ENCODE assay signal across 9 cellular contexts in genomic region chr2:53740170-53740569, GRCh38. TPM values are rescaled to one million over a fixed set of nuclear protein-coding genes. Genes with fewer than 3 reads are reported as not detected.
DNase-seq lines count a peak whose midpoint lies in the region; ATAC-seq and TF ChIP-seq lines count a peak whose summit lies in the region.
"Had no signal": no experiment of that assay in that cellular context is flagged by ENCODE, and none has a peak within 500 bp of the region (broad histone marks: within the 10 kb centered on the region; RNA-seq: fewer than 3 reads in every experiment).

No MANE protein-coding gene starts in this region.

- no peaks in the 10 kb centered on the region for H3K9me3 ChIP-seq in breast epithelium
- no peaks in the 10 kb centered on the region for H3K9me3 ChIP-seq in OCI-LY3 (ENCODE audit: insufficient read depth, low read length)
- H3K9me3 ChIP-seq in esophagus muscularis mucosa, result no peaks in the 10 kb centered on the region
- H3K9me3 ChIP-seq: testis had no signal

- TF ChIP-seq POLR2A in breast epithelium (IDR thresholded peaks at IDR 0.05), result no peak
- TF ChIP-seq POLR2A in esophagus muscularis mucosa (IDR thresholded peaks at IDR 0.05; ENCODE audit: low read depth), result no peak

- H2AFZ ChIP-seq in OCI-LY3 (ENCODE audit: low read depth, low read length), result no peak overlapping the region

- H3K27ac Mint-ChIP-seq in MCF 10A (ENCODE audit: low read depth, unreplicated experiment) (no peak overlapping the region), type B pancreatic cell (no peak overlapping the region)
- H3K27ac Mint-ChIP-seq in effector memory CD8-positive, alpha-beta T cell, result no peak overlapping the region

- H3K79me2 ChIP-seq in OCI-LY3 (ENCODE audit: low read length), result no peaks in the 10 kb centered on the region

- TF ChIP-seq CTCF in MCF 10A (IDR thresholded peaks at IDR 0.05; ENCODE audit: unreplicated experiment) (peak; percentile 54), breast epithelium (IDR thresholded peaks at IDR 0.05) (no peak), OCI-LY3 (IDR thresholded peaks at IDR 0.05; ENCODE audit: low read depth, low read length) (peak; percentile 57), esophagus muscularis mucosa (IDR thresholded peaks at IDR 0.05) (peak; percentile 28 to 33 (median 28)), type B pancreatic cell (conservative IDR thresholded peaks at IDR 0.05) (peak; percentile 69)

- TF ChIP-seq EP300 in esophagus muscularis mucosa (IDR thresholded peaks at IDR 0.05), result no peak

- H3K27me3 Mint-ChIP-seq in MCF 10A (ENCODE audit: insufficient read depth, unreplicated experiment), result no peaks in the 10 kb centered on the region
- H3K27me3 Mint-ChIP-seq in type B pancreatic cell, result no peaks in the 10 kb centered on the region
- H3K27me3 Mint-ChIP-seq in effector memory CD8-positive, alpha-beta T cell, result no peaks in the 10 kb centered on the region

- CTCF ChIA-PET in MCF 10A (lab: Yijun Ruan, JAX), result interaction anchor here (0.6 to 2.7 kb wide), 7 partner anchors 36 to 1733 kb away, joined by 3 to 9 read pairs (median 3); no protein-coding TSS in a partner anchor

- H3K4me1 Mint-ChIP-seq in MCF 10A (ENCODE audit: insufficient read depth, unreplicated experiment) (peaks cover 7% of the 10 kb centered on the region), type B pancreatic cell (ENCODE audit: unreplicated experiment) (no peaks in the 10 kb centered on the region)
- peaks cover 9 to 16% of the 10 kb centered on the region in 2 donors for H3K4me1 Mint-ChIP-seq in effector memory CD8-positive, alpha-beta T cell (ENCODE audit: low read depth in 2 of 2)

- POLR2A ChIA-PET in MCF 10A (lab: Yijun Ruan, JAX), result no interaction called here

- no peaks in the 10 kb centered on the region for H3K36me3 ChIP-seq in breast epithelium
- peaks cover 8% of the 10 kb centered on the region for H3K36me3 ChIP-seq in OCI-LY3 (replicated peaks; ENCODE audit: low read depth, low read length)
- H3K36me3 ChIP-seq in esophagus muscularis mucosa, result no peaks in the 10 kb centered on the region

- BruUV-seq in MCF 10A (replicated peaks; lab: Mats Ljungman, UMichigan), result no TSS peak

- H3K4me1 ChIP-seq in breast epithelium (no peaks in the 10 kb centered on the region), OCI-LY3 (ENCODE audit: low read length) (peaks cover 24% of the 10 kb centered on the region), esophagus muscularis mucosa (peaks cover 0 to 8% (median 0%) of the 10 kb centered on the region in 4 donors)
- H3K4me1 ChIP-seq: testis had no signal

- ATAC-seq in effector memory CD8-positive, alpha-beta T cell (replicated peaks), result no peak
- no peak for ATAC-seq in activated CD4-positive, CD25-positive, alpha-beta regulatory T cell treated with anti-CD3 and anti-CD28 coated beads, Interleukin-2, amount 50 U/mL, for 24 hours

- intact Hi-C loops in MCF 10A (cut with micrococcal nuclease) (loop anchor here (1.0 to 5.0 kb wide), 2 partner anchors 317 to 538 kb away; no protein-coding TSS in a partner anchor), breast epithelium (cut with DNase I; ENCODE audit: low total_unique reads) (no loop called here), esophagus muscularis mucosa (cut with DNase I) (no loop called here)

- H3K4me3 Mint-ChIP-seq in MCF 10A (ENCODE audit: unreplicated experiment) (no peak overlapping the region), type B pancreatic cell (no peak overlapping the region)
- no peak overlapping the region for H3K4me3 Mint-ChIP-seq in effector memory CD8-positive, alpha-beta T cell

- H3K27me3 ChIP-seq in breast epithelium, result no peaks in the 10 kb centered on the region
- no peaks in the 10 kb centered on the region for H3K27me3 ChIP-seq in OCI-LY3 (ENCODE audit: low read depth, low read length)
- no peaks in the 10 kb centered on the region for H3K27me3 ChIP-seq in esophagus muscularis mucosa
- H3K27me3 ChIP-seq: testis had no signal

- H3K36me3 Mint-ChIP-seq in MCF 10A (ENCODE audit: insufficient read depth, unreplicated experiment) (peaks cover 5% of the 10 kb centered on the region), type B pancreatic cell (peaks cover 20% of the 10 kb centered on the region)
- peaks cover 16% of the 10 kb centered on the region for H3K36me3 Mint-ChIP-seq in effector memory CD8-positive, alpha-beta T cell (ENCODE audit: insufficient read depth)

- H3K9me3 Mint-ChIP-seq in MCF 10A (ENCODE audit: unreplicated experiment) (no peaks in the 10 kb centered on the region), type B pancreatic cell (no peaks in the 10 kb centered on the region)
- no peaks in the 10 kb centered on the region for H3K9me3 Mint-ChIP-seq in effector memory CD8-positive, alpha-beta T cell

- no peaks in the 10 kb centered on the region for H4K20me1 ChIP-seq in OCI-LY3 (ENCODE audit: insufficient read depth, low read length)

- H3K4me3 ChIP-seq in breast epithelium, result no peak overlapping the region
- H3K4me3 ChIP-seq in OCI-LY3 (ENCODE audit: low read length), result no peak overlapping the region
- H3K4me3 ChIP-seq in esophagus muscularis mucosa, result no peak overlapping the region
- H3K4me3 ChIP-seq: testis had no signal

- no peak overlapping the region for H3K27ac ChIP-seq in breast epithelium
- H3K27ac ChIP-seq in OCI-LY3 (ENCODE audit: low read length), result no peak overlapping the region
- H3K27ac ChIP-seq in esophagus muscularis mucosa (replicated peaks in 1 of 4), result no peak overlapping the region
- H3K27ac ChIP-seq: testis had no signal

- H3K4me2 ChIP-seq in OCI-LY3 (ENCODE audit: low read length), result no peak overlapping the region

- H3K9ac ChIP-seq in OCI-LY3 (ENCODE audit: low read length), result no peak overlapping the region

- peak; percentile 26 for DNase-seq in MCF 10A (ENCODE audit: unreplicated experiment)
- no peak for DNase-seq in breast epithelium (ENCODE audit: low spot score in 2 of 2)
- no peak for DNase-seq in esophagus muscularis mucosa (ENCODE audit: extremely low spot score)
- no peak for DNase-seq in type B pancreatic cell (ENCODE audit: extremely low spot score, unreplicated experiment)
- DNase-seq in effector memory CD8-positive, alpha-beta T cell, result no peak
- DNase-seq in COLO668 (lab: John Stamatoyannopoulos, UW; ENCODE audit: unreplicated experiment), result no peak
- DNase-seq: testis had no signal

RNA-seq across cellular contexts. Expression of gene CHAC2, which starts 27.4 kb away (rescaled TPM):
- 7.4 and 10.5 TPM in 2 replicates for total RNA-seq in MCF 10A (2022)
- 1 to 10 TPM; 1.2 to 5.1 (median 2.0) TPM for total RNA-seq in breast epithelium
- total RNA-seq in esophagus muscularis mucosa, result 1 to 10 TPM; 1.2 to 2.2 (median 2.0) TPM
- total RNA-seq in type B pancreatic cell (ENCODE audit: low replicate concordance), result 2.0 and 4.7 TPM in 2 replicates

RNA-seq across cellular contexts. Expression of gene ASB3, which starts 46.6 kb away (rescaled TPM):
- total RNA-seq in MCF 10A (2022), result 19.7 and 20.3 TPM in 2 replicates
- total RNA-seq in breast epithelium, result 10 to 100 TPM; 22.0 to 37.9 (median 22.7) TPM
- 10 to 100 TPM in 3 of 4 donors, 1 to 10 TPM in 1; 10.0 to 15.0 (median 13.2) TPM for total RNA-seq in esophagus muscularis mucosa
- 16.8 and 47.7 TPM in 2 replicates for total RNA-seq in type B pancreatic cell (ENCODE audit: low replicate concordance)

RNA-seq across cellular contexts. Expression of gene ERLEC1, which starts 46.7 kb away (rescaled TPM):
- 51.4 and 68.1 TPM in 2 replicates for total RNA-seq in MCF 10A (2022)
- total RNA-seq in breast epithelium, result 100 to 1,000 TPM in 1 of 3 donors, 10 to 100 TPM in 2; 82.9 to 114 (median 87.1) TPM
- total RNA-seq in esophagus muscularis mucosa, result 10 to 100 TPM; 54.8 to 81.9 (median 61.1) TPM
- total RNA-seq in type B pancreatic cell (ENCODE audit: low replicate concordance), result 41.7 and 43.8 TPM in 2 replicates

Comparison
In these comparisons a context has a peak if more than half of its experiments do, and no peak if none do; other contexts are left out.
1. CTCF ChIP-seq: peak in MCF 10A (single experiment), OCI-LY3 (single experiment), esophagus muscularis mucosa (3 of 3) and type B pancreatic cell (single experiment); none in breast epithelium (0 of 3).